In genomic region chr21:36155603-36156338, GRCh38 we compare ENCODE assay signal across 8 cellular contexts. TPM values are rescaled to one million over a fixed set of nuclear protein-coding genes. Genes with fewer than 3 reads are reported as not detected.
DNase-seq lines count a peak whose midpoint lies in the region; ATAC-seq and TF ChIP-seq lines count a peak whose summit lies in the region.

No MANE protein-coding gene starts in this region.

- peak in 1 of 2 donors; percentile 0 for ATAC-seq in right cardiac atrium
- no peak for ATAC-seq in HG02840 (IDR thresholded peaks at IDR 0.05; ENCODE audit: low FRiP score, unreplicated experiment)

- H3K9me3 ChIP-seq in right cardiac atrium (ENCODE audit: control insufficient read depth, low read length) (no peaks in the 10 kb centered on the region), skeletal muscle satellite cell (replicated peaks; ENCODE audit: low read length) (no peaks in the 10 kb centered on the region)

- intact Hi-C loops in CD14-positive monocyte (cut with micrococcal nuclease): loop anchor here (1.0 to 10.0 kb wide), 4 partner anchors 93 to 1109 kb away; partner anchors contain the start of genes MORC3 (in 1 of the 2), SETD4 (in 1 of the 2) and VPS26C (in 1 of the 2)
- intact Hi-C loops in right cardiac atrium (cut with DNase I): loop anchor here in 1 of 4 donors (10.0 kb wide), 1 partner anchor 169 kb away; the partner anchor contains the start of gene MORC3

- H3K27ac Mint-ChIP-seq in CD14-positive monocyte (peak overlapping the region; percentile 23 to 94 (median 84)), HFFc6 (no peak overlapping the region)

- peak overlapping the region; percentile 65 for H3K4me3 ChIP-seq in WI38 (ENCODE audit: low read depth, low read length)
- peak overlapping the region; percentile 66 for H3K4me3 ChIP-seq in right cardiac atrium (ENCODE audit: low read length)
- H3K4me3 ChIP-seq in skeletal muscle satellite cell (ENCODE audit: low read length): peak overlapping the region; percentile 93

- DNase-seq in CD14-positive monocyte (ENCODE audit: low spot score): no peak
- DNase-seq in HFFc6: no peak
- peak in 2 of 3 donors; percentile 35 to 59 for DNase-seq in right cardiac atrium
- DNase-seq in NOMO-1 treated with dmso at 0.1 percent for 144 hours (lab: John Stamatoyannopoulos, UW; ENCODE audit: unreplicated experiment): no peak
- no peak for DNase-seq in OCI-M2 (lab: John Stamatoyannopoulos, UW; ENCODE audit: unreplicated experiment)

- H3K27me3 Mint-ChIP-seq in CD14-positive monocyte (ENCODE audit: low read depth in 3 of 3): peaks cover 1 to 3% (median 2%) of the 10 kb centered on the region in 3 donors
- no peaks in the 10 kb centered on the region; the same call in 1 of the 2 replicates for H3K27me3 Mint-ChIP-seq in HFFc6 (ENCODE audit: insufficient read depth)

- H3K4me1 Mint-ChIP-seq in CD14-positive monocyte (peaks cover 54% of the 10 kb centered on the region), HFFc6 (ENCODE audit: low read depth) (peaks cover 15% of the 10 kb centered on the region)

- H3K27ac ChIP-seq in right cardiac atrium (ENCODE audit: low read length): peak overlapping the region; percentile 42

- peak overlapping the region; percentile 99 for H3K4me2 ChIP-seq in skeletal muscle satellite cell (ENCODE audit: low read length)

- H3K9me3 Mint-ChIP-seq in CD14-positive monocyte (peaks cover 0 to 6% (median 3%) of the 10 kb centered on the region in 7 donors), HFFc6 (no peaks in the 10 kb centered on the region)

- H3K4me1 ChIP-seq in right cardiac atrium (ENCODE audit: control insufficient read depth, insufficient read depth, low read length) (peaks cover 1% of the 10 kb centered on the region), skeletal muscle satellite cell (ENCODE audit: control insufficient read depth, insufficient read depth, low read length) (peaks cover 8% of the 10 kb centered on the region)

- peak overlapping the region; percentile 79 for H3K9ac ChIP-seq in skeletal muscle satellite cell (ENCODE audit: low read depth, low read length)

- TF ChIP-seq CTCF in CD14-positive monocyte (IDR thresholded peaks at IDR 0.05) (no peak), HFFc6 (IDR thresholded peaks at IDR 0.05) (no peak), WI38 (IDR thresholded peaks at IDR 0.05; ENCODE audit: low read depth, low read length) (no peak)

- H3K27me3 ChIP-seq in right cardiac atrium (ENCODE audit: control insufficient read depth, insufficient read depth) (no peaks in the 10 kb centered on the region), skeletal muscle satellite cell (ENCODE audit: control insufficient read depth, insufficient read depth, low read length) (no peaks in the 10 kb centered on the region)

- no peaks in the 10 kb centered on the region for H3K36me3 ChIP-seq in skeletal muscle satellite cell (ENCODE audit: insufficient read depth, low read length)

- H3K4me3 Mint-ChIP-seq in CD14-positive monocyte (peak overlapping the region; percentile 86 to 93), HFFc6 (peak overlapping the region; percentile 86)

- H3K36me3 Mint-ChIP-seq in CD14-positive monocyte (peaks cover 1 to 10% of the 10 kb centered on the region in 2 donors), HFFc6 (ENCODE audit: low read depth) (peaks cover 2% of the 10 kb centered on the region; the same call in 1 of the 2 replicates)

- WGBS in right cardiac atrium: 8% methylated on average over 53 of the region's 53 CpGs

RNA-seq across cellular contexts. Expression of gene DOP1B, which starts 0.9 kb away (rescaled TPM):
- polyA plus RNA-seq in CD14-positive monocyte: 10 to 100 TPM in 1 of 2 donors, 1 to 10 TPM in 1; 6.0 to 11.0 TPM
- 10 to 100 TPM; 13.2 to 19.4 (median 15.3) TPM for total RNA-seq in HFFc6 (2021; fragmentation: NEBNext Ultra II Directional; extraction: Animal tissue kit (Norgen Biotek cat#: 25700))
- 1 to 10 TPM; 5.0 to 8.1 (median 7.1) TPM for total RNA-seq in right cardiac atrium
- polyA plus RNA-seq in right cardiac atrium: 1.7 TPM
- total RNA-seq in skeletal muscle satellite cell (2012; rRNA removed): 4.1 and 6.1 TPM in 2 replicates

RNA-seq across cellular contexts. Expression of gene CBR3, which starts 20.9 kb away (rescaled TPM):
- polyA plus RNA-seq in CD14-positive monocyte: under 1 TPM; 0.32 to 0.40 TPM
- 10 to 100 TPM; 15.1 to 25.9 (median 23.5) TPM for total RNA-seq in HFFc6 (2021; fragmentation: NEBNext Ultra II Directional; extraction: Animal tissue kit (Norgen Biotek cat#: 25700))
- total RNA-seq in right cardiac atrium: 1 to 10 TPM; 3.1 to 4.1 (median 3.5) TPM
- polyA plus RNA-seq in right cardiac atrium: 6.2 TPM
- total RNA-seq in skeletal muscle satellite cell (2012; rRNA removed): 10.1 and 24.2 TPM in 2 replicates

Comparison
In these comparisons a context has a peak if more than half of its experiments do, and no peak if none do; other contexts are left out.
1. DNase-seq: peak in right cardiac atrium (2 of 3); none in CD14-positive monocyte (single experiment), HFFc6 (single experiment), NOMO-1 treated with dmso at 0.1 percent for 144 hours (single experiment) and OCI-M2 (single experiment).
2. Peak in every context shown above with its lines, with median percentiles within 50 percentile points of each other: H3K4me3 ChIP-seq.